In genomic region chr3:120171134-120171863, GRCh38 we compare ENCODE assay signal across 13 cellular contexts.
DNase-seq lines count a peak whose midpoint lies in the region; ATAC-seq and TF ChIP-seq lines count a peak whose summit lies in the region.
"Had no signal": no experiment of that assay in that cellular context is flagged by ENCODE, and none has a peak within 500 bp of the region (broad histone marks: within the 10 kb centered on the region; RNA-seq: fewer than 3 reads in every experiment).

No MANE protein-coding gene starts in this region.

- no peaks in the 10 kb centered on the region for H3F3A ChIP-seq in PC-3 (ENCODE audit: low read length, unreplicated experiment)

- no peaks in the 10 kb centered on the region for H4K20me1 ChIP-seq in PC-3 (ENCODE audit: low read length)

- WGBS in suprapubic skin, result 80% methylated on average over 7 of the region's 8 CpGs

- no peak for TF ChIP-seq POLR2A in suprapubic skin (IDR thresholded peaks at IDR 0.05)

- POLR2A ChIA-PET in PC-3 (lab: Charles Lee; ENCODE audit: unreplicated experiment), result interaction anchor here (1.6 kb wide), 1 partner anchor 76 kb away, joined by 14 read pairs; no protein-coding TSS in a partner anchor

- CTCF ChIA-PET in PC-3 (lab: Charles Lee), result no interaction called here

- H3K4me3 ChIP-seq in PC-3 (ENCODE audit: low read length), result no peak overlapping the region
- H3K4me3 ChIP-seq in suprapubic skin, result no peak overlapping the region
- H3K4me3 ChIP-seq: heart right ventricle had no signal

- H2AFZ ChIP-seq in PC-3 (ENCODE audit: low read length), result 0 out of 2 replicates have a peak overlapping the region, but pooled peaks have one; percentile 36

- H3K27ac ChIP-seq in PC-3 (ENCODE audit: low read length) (peak overlapping the region; percentile 71), suprapubic skin (peak overlapping the region; percentile 48)
- H3K27ac ChIP-seq: heart right ventricle, VCaP had no signal

- TF ChIP-seq EP300 in suprapubic skin (IDR thresholded peaks at IDR 0.05), result no peak

- no peaks in the 10 kb centered on the region for H3K36me3 ChIP-seq in PC-3 (ENCODE audit: low read depth, low read length)
- no peaks in the 10 kb centered on the region for H3K36me3 ChIP-seq in suprapubic skin
- H3K36me3 ChIP-seq: heart right ventricle had no signal

- no peak for TF ChIP-seq CTCF in PC-3 (conservative IDR thresholded peaks at IDR 0.05; ENCODE audit: low read depth, low read length)
- no peak for TF ChIP-seq CTCF in suprapubic skin (IDR thresholded peaks at IDR 0.05)

- DNase-seq in NCI-H1417 (lab: John Stamatoyannopoulos, UW) (peak in 2 of 3 experiments; percentile 81 to 90), NCI-H1417 treated with DMSO at 0.1 percent for 48 hours (lab: John Stamatoyannopoulos, UW) (no peak), PC-3 (no peak), left ventricle myocardium superior (no peak), suprapubic skin (ENCODE audit: low spot score in 2 of 2) (no peak), UCSD-AML1 (lab: John Stamatoyannopoulos, UW; ENCODE audit: unreplicated experiment) (no peak)
- DNase-seq: GOT3; heart right ventricle; NCI-H2081 treated with DMSO at 0.1 percent for 48 hours; stimulated activated naive CD4-positive, alpha-beta T cell treated with Interleukin-2 at 50 U/mL for 16 hours had no signal

- intact Hi-C loops in PC-3 (cut with micrococcal nuclease), result loop anchor here (2.0 kb wide), 1 partner anchor 76 kb away; the partner anchor contains the start of gene GSK3B
- intact Hi-C loops in left ventricle myocardium superior (cut with micrococcal nuclease), result no loop called here

- no TSS peak for BruUV-seq in PC-3 (replicated peaks; lab: Mats Ljungman, UMichigan)

- H3K4me2 ChIP-seq in PC-3 (ENCODE audit: low read length), result peak overlapping the region; percentile 65

- no peaks in the 10 kb centered on the region for H3K27me3 ChIP-seq in PC-3 (ENCODE audit: low read length)
- no peaks in the 10 kb centered on the region for H3K27me3 ChIP-seq in suprapubic skin
- H3K27me3 ChIP-seq: heart right ventricle had no signal

- peaks cover 35% of the 10 kb centered on the region for H3K4me1 ChIP-seq in PC-3 (ENCODE audit: insufficient read depth, low read length)
- H3K4me1 ChIP-seq in suprapubic skin, result peaks cover 19% of the 10 kb centered on the region

- no peak overlapping the region for H3K9ac ChIP-seq in PC-3 (ENCODE audit: low read length)

- ATAC-seq in PC-3 (no peak), left ventricle myocardium superior (peak; percentile 66), HG02763 (IDR thresholded peaks at IDR 0.05; ENCODE audit: unreplicated experiment) (no peak), HG02938 (IDR thresholded peaks at IDR 0.05; ENCODE audit: unreplicated experiment) (no peak)

- H3K9me3 ChIP-seq in PC-3 (ENCODE audit: low read length), result no peaks in the 10 kb centered on the region
- H3K9me3 ChIP-seq in suprapubic skin, result no peaks in the 10 kb centered on the region
- H3K9me3 ChIP-seq: heart right ventricle had no signal

- no peaks in the 10 kb centered on the region for H3K9me2 ChIP-seq in PC-3 (replicated peaks; ENCODE audit: low read length)

- H3K79me2 ChIP-seq in PC-3 (ENCODE audit: low read length), result no peaks in the 10 kb centered on the region

Comparison
In these comparisons a context has a peak if more than half of its experiments do, and no peak if none do; other contexts are left out.
1. DNase-seq: peak in NCI-H1417 (2 of 3); none in NCI-H1417 treated with DMSO at 0.1 percent for 48 hours (single experiment), PC-3 (single experiment), left ventricle myocardium superior (single experiment), suprapubic skin (0 of 2) and UCSD-AML1 (single experiment).